ENCODE assay signal across 16 cellular contexts in genomic region chr4:168784786-168785461, GRCh38.
DNase-seq lines count a peak whose midpoint lies in the region; ATAC-seq and TF ChIP-seq lines count a peak whose summit lies in the region.
"Had no signal": no experiment of that assay in that cellular context is flagged by ENCODE, and none has a peak within 500 bp of the region (broad histone marks: within the 10 kb centered on the region; RNA-seq: fewer than 3 reads in every experiment).

No MANE protein-coding gene starts in this region.

- intact Hi-C loops in heart left ventricle (cut with DNase I) = no loop called here

- DNase-seq in Ammon's horn (ENCODE audit: low spot score) (peak; percentile 32), SK-MEL-5 (ENCODE audit: low read depth, low spot score) (peak; percentile 75), heart left ventricle (no peak), osteocyte (ENCODE audit: extremely low spot score, unreplicated experiment) (no peak)
- DNase-seq: ACHN; effector CD8-positive, alpha-beta T cell; gastrocnemius medialis; NCI-H1105 treated with DMSO at 0.1 percent for 48 hours had no signal

- H3K27ac ChIP-seq in heart left ventricle = peak overlapping the region in 5 of 12 donors; percentile 5 to 68 (median 25)

- H3K9me3 Mint-ChIP-seq in osteocyte (ENCODE audit: unreplicated experiment) = no peaks in the 10 kb centered on the region
- H3K9me3 Mint-ChIP-seq: activated T-helper 17 cell treated with anti-CD3 and anti-CD28 coated beads, Interleukin-2, amount 50 U/mL, for 72 hours; neural crest cell; T-helper 2 cell treated with Interferon-gamma antibody and Interleukin-4, amounts not matched to agents 5 μg/mL and 100 μg/mL, for 36 hours had no signal

- H3K4me3 ChIP-seq in heart left ventricle = no peak overlapping the region
- H3K4me3 ChIP-seq: gastrocnemius medialis had no signal

- H3K4me1 Mint-ChIP-seq in osteocyte (ENCODE audit: unreplicated experiment) = peaks cover 59% of the 10 kb centered on the region
- H3K4me1 Mint-ChIP-seq: activated T-helper 17 cell treated with anti-CD3 and anti-CD28 coated beads, Interleukin-2, amount 50 U/mL, for 72 hours had no signal

- H3K27me3 ChIP-seq in heart left ventricle = no peaks in the 10 kb centered on the region
- H3K27me3 ChIP-seq: ascending aorta, gastrocnemius medialis had no signal

- H3K27me3 Mint-ChIP-seq in osteocyte (ENCODE audit: unreplicated experiment) = no peaks in the 10 kb centered on the region

- H3K9me3 ChIP-seq in heart left ventricle = no peaks in the 10 kb centered on the region
- H3K9me3 ChIP-seq: ascending aorta, gastrocnemius medialis had no signal

- peaks cover 11% of the 10 kb centered on the region for H3K36me3 Mint-ChIP-seq in osteocyte (ENCODE audit: unreplicated experiment)

- TF ChIP-seq CTCF in heart left ventricle (IDR thresholded peaks at IDR 0.05) (no peak), osteocyte (IDR thresholded peaks at IDR 0.05) (no peak)

- H3K4me3 Mint-ChIP-seq in osteocyte (ENCODE audit: unreplicated experiment) = no peak overlapping the region
- H3K4me3 Mint-ChIP-seq: activated T-helper 17 cell treated with anti-CD3 and anti-CD28 coated beads, Interleukin-2, amount 50 U/mL, for 72 hours; neural crest cell; T-helper 2 cell treated with Interferon-gamma antibody and Interleukin-4, amounts not matched to agents 5 μg/mL and 100 μg/mL, for 36 hours had no signal

- H3K36me3 ChIP-seq in heart left ventricle = no peaks in the 10 kb centered on the region
- H3K36me3 ChIP-seq: ascending aorta, gastrocnemius medialis had no signal

- peak; percentile 60 to 81 (median 72) for ATAC-seq in heart left ventricle
- no peak for ATAC-seq in GM21423 (IDR thresholded peaks at IDR 0.05; ENCODE audit: unreplicated experiment)
- ATAC-seq in GM18870 (IDR thresholded peaks at IDR 0.05; ENCODE audit: unreplicated experiment) = no peak
- no peak for ATAC-seq in HG03521 (IDR thresholded peaks at IDR 0.05; ENCODE audit: unreplicated experiment)
- ATAC-seq in HG02973 (IDR thresholded peaks at IDR 0.05; ENCODE audit: unreplicated experiment) = no peak
- ATAC-seq: activated T-helper 17 cell treated with anti-CD3 and anti-CD28 coated beads, Interleukin-2, amount 50 U/mL, for 72 hours had no signal

- WGBS in heart left ventricle, 4 donors = 67 to 77% (median 70%) methylated on average over 10 of the region's 10 CpGs

- TF ChIP-seq POLR2A in heart left ventricle (IDR thresholded peaks at IDR 0.05) = no peak

- in situ Hi-C loops in SK-MEL-5 (cut with HindIII; ENCODE audit: low pct_unique_long_range_greater_than_20kb, low sequenced_read_pairs) = no loop called here

- H3K27ac Mint-ChIP-seq in osteocyte (ENCODE audit: unreplicated experiment) = peak overlapping the region; percentile 81
- H3K27ac Mint-ChIP-seq: activated T-helper 17 cell treated with anti-CD3 and anti-CD28 coated beads, Interleukin-2, amount 50 U/mL, for 72 hours; T-helper 2 cell treated with Interferon-gamma antibody and Interleukin-4, amounts not matched to agents 5 μg/mL and 100 μg/mL, for 36 hours had no signal

- peaks cover 0 to 41% (median 11%) of the 10 kb centered on the region in 12 donors for H3K4me1 ChIP-seq in heart left ventricle
- H3K4me1 ChIP-seq: ascending aorta had no signal

Comparison
In these comparisons a context has a peak if more than half of its experiments do, and no peak if none do; other contexts are left out.
1. DNase-seq: peak in Ammon's horn (single experiment) and SK-MEL-5 (single experiment); none in heart left ventricle (0 of 5) and osteocyte (single experiment).
2. ATAC-seq: peak in heart left ventricle (4 of 4); none in GM21423 (single experiment), GM18870 (single experiment), HG03521 (single experiment) and HG02973 (single experiment).